1 cellular context compared by ENCODE assay signal in genomic region chr17:32069067-32069466, GRCh38.
A peak's percentile ranks its signal among the peaks of the same experiment; 100 is the strongest.
TF ChIP-seq lines count a peak whose summit lies in the region.
"Not testable (repeated sequence)": the region's sequence is repeated elsewhere in the genome, so short reads cannot be mapped to it uniquely, and the experiment has no call there.

No MANE protein-coding gene starts in this region.

TF ChIP-seq in K562, 482 proteins besides CTCF, POLR2A, EP300 and RAD21 (continued from another document):
- peak in 1 of 2 experiments; percentile 65; a peak in 1 of 4 replicates for TF ChIP-seq RCOR1 (IDR thresholded peaks at IDR 0.05; ENCODE audit: borderline replicate concordance in 1 of 2, low read depth in 2 of 2, low read length in 2 of 2)
- TF ChIP-seq BHLHE40 (IDR thresholded peaks at IDR 0.05; ENCODE audit: low read length) = peak; percentile 51
- TF ChIP-seq MYC (IDR thresholded peaks at IDR 0.05; ENCODE audit: low read depth, low read length) = 0 out of 2 replicates have a peak, but pooled peaks have one; percentile 39
- not testable (repeated sequence) for TF ChIP-seq MYC (CRISPR knock-in tag; IDR thresholded peaks at IDR 0.05; ENCODE audit: borderline replicate concordance, low read depth); JUND (tag; IDR thresholded peaks at IDR 0.05; ENCODE audit: borderline replicate concordance, low read depth, low read length); TEAD4 (CRISPR knock-in tag; IDR thresholded peaks at IDR 0.05; ENCODE audit: borderline replicate concordance); TOE1 (CRISPR knock-in tag; IDR thresholded peaks at IDR 0.05; ENCODE audit: borderline replicate concordance, low read depth)
- TF ChIP-seq RFX1 (IDR thresholded peaks at IDR 0.05) = peak; percentile 48
- peak; percentile 64 for TF ChIP-seq TAL1 (IDR thresholded peaks at IDR 0.05)
- TF ChIP-seq ATF7 (IDR thresholded peaks at IDR 0.05) = peak; percentile 20; the same call in 1 of the 2 replicates
- TF ChIP-seq MTA1 (IDR thresholded peaks at IDR 0.05; ENCODE audit: borderline replicate concordance) = 0 out of 2 replicates have a peak, but pooled peaks have one; percentile 47
- TF ChIP-seq SOX6 (IDR thresholded peaks at IDR 0.05) = peak; percentile 91
- TF ChIP-seq NCOR1 (IDR thresholded peaks at IDR 0.05) = peak; percentile 36
- peak; percentile 24; the same call in 1 of the 2 replicates for TF ChIP-seq JUND (IDR thresholded peaks at IDR 0.05; ENCODE audit: borderline replicate concordance, low read depth, low read length)
- peak; percentile 70 for TF ChIP-seq MTA2 (IDR thresholded peaks at IDR 0.05; ENCODE audit: low read depth)
- peak; percentile 35; the same call in 1 of the 2 replicates for TF ChIP-seq TEAD4 (IDR thresholded peaks at IDR 0.05; ENCODE audit: low read length)
- TF ChIP-seq FOSL1 (tag; conservative IDR thresholded peaks at IDR 0.05) = peak; percentile 83
- TF ChIP-seq SRF (CRISPR knock-in tag; IDR thresholded peaks at IDR 0.05) = peak in 1 of 2 experiments; percentile 55; a peak in 1 of 4 replicates
- TF ChIP-seq ARID1B (IDR thresholded peaks at IDR 0.05) = peak; percentile 91
- TF ChIP-seq TOE1 (IDR thresholded peaks at IDR 0.05; ENCODE audit: borderline replicate concordance) = peak; percentile 30; the same call in 1 of the 2 replicates
- TF ChIP-seq VEZF1 (CRISPR knock-in tag; IDR thresholded peaks at IDR 0.05) = peak; percentile 72
- TF ChIP-seq CBFA2T2 (conservative IDR thresholded peaks at IDR 0.05) = peak; percentile 43; the same call in 1 of the 2 replicates
- peak; percentile 59; the same call in 1 of the 2 replicates for TF ChIP-seq CTBP1 (IDR thresholded peaks at IDR 0.05; ENCODE audit: borderline replicate concordance)
- 0 out of 2 replicates have a peak, but pooled peaks have one; percentile 7 for TF ChIP-seq ADNP (tag; IDR thresholded peaks at IDR 0.05)
